In genomic region chr2:112716826-112717352, GRCh38 we compare ENCODE assay signal across 7 cellular contexts. TPM values are rescaled to one million over a fixed set of nuclear protein-coding genes. Genes with fewer than 3 reads are reported as not detected.
"Had no signal": no experiment of that assay in that cellular context is flagged by ENCODE, and none has a peak within 500 bp of the region (broad histone marks: within the 10 kb centered on the region; RNA-seq: fewer than 3 reads in every experiment).

No MANE protein-coding gene starts in this region.

RNA-seq across cellular contexts. Expression of gene NT5DC4, which starts 3.9 kb away (rescaled TPM):
- total RNA-seq: GM23248, GM23338, H1, H4, H7, H9, HFFc6 had no signal
- polyA plus RNA-seq: GM23248, GM23338, H1 had no signal
